19 cellular contexts compared by ENCODE assay signal in genomic region chrX:4655743-4656142, GRCh38.
"Had no signal": no experiment of that assay in that cellular context is flagged by ENCODE, and none has a peak within 500 bp of the region (broad histone marks: within the 10 kb centered on the region; RNA-seq: fewer than 3 reads in every experiment).

No MANE protein-coding gene starts in this region.

- H3K4me3 Mint-ChIP-seq: activated naive CD8-positive, alpha-beta T cell; brain; endodermal cell; immature natural killer cell; nephron progenitor cell; T-helper 1 cell treated with Interleukin-12 subunit alpha and Interleukin-12 subunit beta and Interleukin-4 antibody, amounts not matched to agents 30 μg/mL and 1 μg/mL, for 36 hours had no signal

- H3K36me3 Mint-ChIP-seq: activated naive CD8-positive, alpha-beta T cell; brain; immature natural killer cell had no signal

- H3K27ac ChIP-seq: gastroesophageal sphincter, heart left ventricle, right atrium auricular region, thyroid gland, uterus, WERI-Rb-1 had no signal

- DNase-seq: activated CD4-positive, alpha-beta T cell treated with anti-CD3 and anti-CD28 coated beads, Interleukin-2, amount 50 U/mL, for 48 hours; activated gamma-delta T cell treated with Interleukin-2 at 50 U/mL for 16 hours; amniotic stem cell; central memory CD4-positive, alpha-beta T cell; endodermal cell; heart left ventricle; immature natural killer cell; nephron progenitor cell; nucleus accumbens; stimulated activated CD4-positive, alpha-beta T cell treated with anti-CD3 and anti-CD28 coated beads, Interleukin-2, amount 100 ng/mL, for 24 hours; stimulated activated naive CD4-positive, alpha-beta T cell treated with Interleukin-2 at 50 U/mL for 16 hours; thyroid gland; uterus; WERI-Rb-1 had no signal

- H3K4me1 Mint-ChIP-seq: brain, endodermal cell, immature natural killer cell, nephron progenitor cell had no signal

- H3K27me3 Mint-ChIP-seq: activated naive CD8-positive, alpha-beta T cell; brain had no signal

- H3K27ac Mint-ChIP-seq: activated naive CD8-positive, alpha-beta T cell; brain; endodermal cell; immature natural killer cell; nephron progenitor cell; T-helper 1 cell treated with Interleukin-12 subunit alpha and Interleukin-12 subunit beta and Interleukin-4 antibody, amounts not matched to agents 30 μg/mL and 1 μg/mL, for 36 hours had no signal
